8 cellular contexts compared by ENCODE assay signal in genomic region chr15:77959094-77959879, GRCh38.
DNase-seq lines count a peak whose midpoint lies in the region; ATAC-seq and TF ChIP-seq lines count a peak whose summit lies in the region.

No MANE protein-coding gene starts in this region.

- peak; percentile 52 for DNase-seq in CMK (ENCODE audit: low read depth)
- peak; percentile 69 for DNase-seq in MM.1S
- peak; percentile 61 for DNase-seq in SW480 (ENCODE audit: low spot score)
- DNase-seq in amniotic epithelial cell (ENCODE audit: low read depth), result peak; percentile 39
- peak; percentile 79 for DNase-seq in left ventricle myocardium inferior
- DNase-seq in retinal pigment epithelial cell (ENCODE audit: low read depth), result no peak
- peak; percentile 81 to 94 for DNase-seq in aorta

- H3K79me2 ChIP-seq in MM.1S (ENCODE audit: low read length), result no peaks in the 10 kb centered on the region

- no peaks in the 10 kb centered on the region for H3K9me2 ChIP-seq in MM.1S (replicated peaks; ENCODE audit: insufficient read depth, low read length)

- 10 to 11% methylated on average over 20 of the region's 20 CpGs for WGBS in aorta, 2 donors

- H3K4me3 ChIP-seq in MM.1S (ENCODE audit: low read length) (peak overlapping the region; percentile 48), left ventricle myocardium inferior (peak overlapping the region; percentile 46), retinal pigment epithelial cell (ENCODE audit: low read length) (no peak overlapping the region), aorta (ENCODE audit: low read length in 2 of 2) (no peak overlapping the region)

- H3K27me3 ChIP-seq in MM.1S (replicated peaks; ENCODE audit: insufficient read depth, low read length), result no peaks in the 10 kb centered on the region
- no peaks in the 10 kb centered on the region for H3K27me3 ChIP-seq in left ventricle myocardium inferior (ENCODE audit: low read depth)
- H3K27me3 ChIP-seq in aorta (ENCODE audit: control insufficient read depth in 1 of 2, insufficient read depth in 2 of 2, low read length in 1 of 2), result no peaks in the 10 kb centered on the region

- no peak overlapping the region for H3K9ac ChIP-seq in MM.1S (ENCODE audit: low read length)

- H3K9me3 ChIP-seq in MM.1S (replicated peaks; ENCODE audit: insufficient read depth, low read length) (no peaks in the 10 kb centered on the region), left ventricle myocardium inferior (replicated peaks) (no peaks in the 10 kb centered on the region), aorta (ENCODE audit: control insufficient read depth, low read length) (no peaks in the 10 kb centered on the region)

- peak; percentile 94 for TF ChIP-seq CTCF in MM.1S (IDR thresholded peaks at IDR 0.05; ENCODE audit: low read length)
- TF ChIP-seq CTCF in left ventricle myocardium inferior (IDR thresholded peaks at IDR 0.05; ENCODE audit: borderline replicate concordance), result peak; percentile 100
- peak; percentile 96 for TF ChIP-seq CTCF in retinal pigment epithelial cell (conservative IDR thresholded peaks at IDR 0.05; ENCODE audit: low read depth, low read length)

- H3K36me3 ChIP-seq in MM.1S (replicated peaks; ENCODE audit: insufficient read depth, low read length) (no peaks in the 10 kb centered on the region), left ventricle myocardium inferior (no peaks in the 10 kb centered on the region), aorta (ENCODE audit: control insufficient read depth in 1 of 2, insufficient read depth in 2 of 2, low read length in 1 of 2) (no peaks in the 10 kb centered on the region)

- H3F3A ChIP-seq in MM.1S (ENCODE audit: insufficient read depth, low read length), result peaks cover 3% of the 10 kb centered on the region

- intact Hi-C loops in left ventricle myocardium inferior (cut with micrococcal nuclease) (no loop called here), aorta (cut with DNase I) (loop anchor here (2.0 to 5.0 kb wide), 2 partner anchors 150 to 283 kb away; no protein-coding TSS in a partner anchor)

- no peaks in the 10 kb centered on the region for H4K20me1 ChIP-seq in MM.1S (ENCODE audit: insufficient read depth, low read length)

- H3K4me1 ChIP-seq in MM.1S (ENCODE audit: low read length), result peaks cover 15% of the 10 kb centered on the region; the same call in 1 of the 2 replicates
- peaks cover 6% of the 10 kb centered on the region for H3K4me1 ChIP-seq in left ventricle myocardium inferior
- H3K4me1 ChIP-seq in aorta (ENCODE audit: control insufficient read depth in 1 of 2, insufficient read depth in 2 of 2, low read length in 2 of 2), result no peaks in the 10 kb centered on the region

- peak; percentile 83 for ATAC-seq in GM21447 (IDR thresholded peaks at IDR 0.05; ENCODE audit: unreplicated experiment)
- peak; percentile 95 for ATAC-seq in aorta (ENCODE audit: low FRiP score)

- peak overlapping the region; percentile 58; the same call in 1 of the 2 replicates for H3K4me2 ChIP-seq in MM.1S (ENCODE audit: low read depth, low read length)

- H3K27ac ChIP-seq in MM.1S (ENCODE audit: low read length), result no peak overlapping the region
- H3K27ac ChIP-seq in left ventricle myocardium inferior (replicated peaks), result no peak overlapping the region
- H3K27ac ChIP-seq in aorta (ENCODE audit: low read depth in 1 of 2, low read length in 2 of 2), result no peak overlapping the region

- peak overlapping the region; percentile 54; the same call in 1 of the 2 replicates for H2AFZ ChIP-seq in MM.1S (ENCODE audit: low read length)

Comparison
In these comparisons a context has a peak if more than half of its experiments do, and no peak if none do; other contexts are left out.
1. H3K4me3 ChIP-seq: peak in MM.1S (single experiment) and left ventricle myocardium inferior (single experiment); none in retinal pigment epithelial cell (single experiment) and aorta (0 of 2).
2. Peak in every context shown above with its lines, with median percentiles within 50 percentile points of each other: CTCF ChIP-seq.